In the genomic region with DNA sequence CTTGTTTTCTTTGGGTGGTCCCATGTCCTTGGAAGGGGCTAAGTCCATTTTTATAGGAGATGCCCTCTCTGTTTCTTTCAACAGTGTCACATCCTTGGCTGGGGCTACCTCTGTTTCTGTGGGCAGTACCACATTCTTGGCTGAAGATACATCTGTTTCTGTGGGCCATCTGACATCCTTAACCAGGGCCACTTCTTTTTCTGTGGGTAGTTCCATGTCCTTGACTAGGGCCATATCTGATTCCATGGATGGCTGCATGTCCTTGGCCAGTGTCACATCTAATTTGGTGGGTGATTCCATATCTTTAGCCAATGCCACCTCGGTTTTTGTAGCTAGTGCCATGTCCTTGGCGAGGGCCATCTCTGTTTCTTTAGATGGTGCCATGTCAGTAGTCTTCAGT, we compare ENCODE assay signal across 27 cellular contexts.
"Had no signal": no experiment of that assay in that cellular context is flagged by ENCODE, and none has a peak within 500 bp of the region (broad histone marks: within the 10 kb centered on the region; RNA-seq: fewer than 3 reads in every experiment).

No MANE protein-coding gene starts in this region.

- H3K36me3 ChIP-seq: neural progenitor cell, ovary had no signal

- H3K9me3 ChIP-seq: lower lobe of right lung, neutrophil, ovary, right lobe of liver, stomach, testis, thyroid gland, transverse colon, upper lobe of left lung, vagina had no signal

- H3K4me2 ChIP-seq: neural progenitor cell had no signal

- ATAC-seq: lower lobe of right lung; natural killer cell; right lobe of liver; stimulated activated naive B cell treated with anti-CD40 and anti-IgM and Interleukin-4, amounts not matched to agents 10 μg/mL and 1 μg/mL and 100 μg/mL, for 72 hours; stimulated activated naive CD8-positive, alpha-beta T cell treated with anti-CD3 and anti-CD28 coated beads, Interleukin-15, Interleukin-2, amounts not matched to agents 100 U/mL and 50 U/mL, for 24 hours had no signal

- H2AFZ ChIP-seq: neural progenitor cell had no signal

- H3K27ac ChIP-seq: lower lobe of right lung, neural progenitor cell, neutrophil, ovary, right lobe of liver, skin epidermis, stomach, testis, thyroid gland, transverse colon, upper lobe of left lung, vagina had no signal

- H3K4me3 ChIP-seq: lower lobe of right lung, neural progenitor cell, ovary, right lobe of liver, skin epidermis, stomach, testis, thyroid gland, transverse colon, upper lobe of left lung, vagina had no signal

- FAIRE-seq: islet of Langerhans had no signal

- H3K9ac ChIP-seq: neural progenitor cell had no signal

- H3K4me1 ChIP-seq: lower lobe of right lung, neural progenitor cell, right lobe of liver, stomach, thyroid gland, transverse colon, upper lobe of left lung, vagina had no signal

- DNase-seq: hypothalamus; immature natural killer cell; lower lobe of right lung; mammary epithelial cell; mesenchymal stem cell; naive B cell; natural killer cell; nephron progenitor cell; ovary; retina; right lobe of liver; stimulated activated CD4-positive, alpha-beta T cell treated with anti-CD3 and anti-CD28 coated beads, Interleukin-12 subunit alpha, Interleukin-12 subunit beta, amount 100 ng/mL, for 4 hours; stimulated activated CD4-positive, alpha-beta T cell treated with anti-CD3 and anti-CD28 coated beads, Interleukin-15, amount 100 ng/mL, for 24 hours; stimulated activated CD4-positive, alpha-beta T cell treated with anti-CD3 and anti-CD28 coated beads, Interleukin-2, amount 100 ng/mL, for 24 hours; stimulated activated CD4-positive, alpha-beta T cell treated with anti-CD3 and anti-CD28 coated beads, Interleukin-4, amount 100 ng/mL, for 1 hour; stimulated activated naive B cell treated with anti-CD40 and anti-IgM and Interleukin-4, amounts not matched to agents 10 μg/mL and 1 μg/mL and 100 μg/mL, for 72 hours; stimulated activated naive CD8-positive, alpha-beta T cell treated with anti-CD3 and anti-CD28 coated beads, Interleukin-15, Interleukin-2, amounts not matched to agents 100 U/mL and 50 U/mL, for 24 hours; stomach; testis; thyroid gland; transverse colon; upper lobe of left lung had no signal

- H3K27me3 ChIP-seq: neural progenitor cell, neutrophil, ovary, right lobe of liver, stomach, testis, thyroid gland, transverse colon, upper lobe of left lung, vagina had no signal
